ENCODE assay signal across 10 cellular contexts in the genomic region with DNA sequence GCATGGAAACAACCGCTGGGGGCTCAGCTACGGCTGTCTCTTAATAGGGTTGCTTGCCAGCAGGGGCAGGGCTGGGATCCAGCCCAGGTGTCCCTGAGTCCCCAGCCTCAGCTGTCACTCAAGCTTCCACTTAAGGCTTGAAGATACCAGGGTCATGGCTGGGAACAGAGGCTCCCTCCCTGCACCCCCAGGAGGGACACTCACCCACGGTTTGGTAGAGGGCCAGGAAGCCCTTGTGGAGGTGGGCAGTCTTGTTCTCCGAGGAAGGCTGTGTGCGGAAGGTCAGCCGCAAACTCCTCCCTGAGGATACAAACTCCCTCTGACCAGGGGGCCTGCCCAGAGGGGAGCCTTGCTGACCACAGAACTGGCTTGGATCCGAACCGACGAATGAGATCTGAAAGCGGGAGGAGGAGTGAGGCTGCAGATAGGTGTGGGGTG. TPM values are rescaled to one million over a fixed set of nuclear protein-coding genes. Genes with fewer than 3 reads are reported as not detected.
A peak's percentile ranks its signal among the peaks of the same experiment; 100 is the strongest.
DNase-seq lines count a peak whose midpoint lies in the region; ATAC-seq, FAIRE-seq and TF ChIP-seq lines count a peak whose summit lies in the region.
"Had no signal": no experiment of that assay in that cellular context is flagged by ENCODE, and none has a peak within 500 bp of the region (broad histone marks: within the 10 kb centered on the region; RNA-seq: fewer than 3 reads in every experiment).

No MANE protein-coding gene starts in this region.

- no peaks in the 10 kb centered on the region for H3K27me3 Mint-ChIP-seq in Calu3 (ENCODE audit: unreplicated experiment)
- H3K27me3 Mint-ChIP-seq: CD4-positive, alpha-beta T cell had no signal

- DNase-seq in HTR-8/SVneo (ENCODE audit: insufficient read length, low spot score) (no peak), adipocyte (ENCODE audit: low read depth) (no peak), Calu3 (no peak)
- DNase-seq: CD4-positive, alpha-beta T cell; dermis blood vessel endothelial cell; mesendoderm; substantia nigra had no signal

- H3K27ac Mint-ChIP-seq in Calu3 (ENCODE audit: unreplicated experiment), result no peak overlapping the region
- H3K27ac Mint-ChIP-seq: CD4-positive, alpha-beta T cell had no signal

- H3K36me3 Mint-ChIP-seq in Calu3 (ENCODE audit: insufficient read depth, unreplicated experiment), result peaks cover 10% of the 10 kb centered on the region

- H3K27me3 ChIP-seq in adipocyte (replicated peaks; ENCODE audit: control insufficient read depth, insufficient read depth, low read length), result no peaks in the 10 kb centered on the region
- no peaks in the 10 kb centered on the region for H3K27me3 ChIP-seq in neutrophil

- H3K4me1 Mint-ChIP-seq in Calu3 (ENCODE audit: low read depth, unreplicated experiment), result no peaks in the 10 kb centered on the region

- peak overlapping the region; percentile 67 for H3K9ac ChIP-seq in adipocyte (ENCODE audit: low read length)

- intact Hi-C loops in Calu3 (cut with micrococcal nuclease; ENCODE audit: unreplicated experiment), result no loop called here

- H3K9me3 ChIP-seq in adipocyte (ENCODE audit: control insufficient read depth, low read length), result no peaks in the 10 kb centered on the region
- no peaks in the 10 kb centered on the region for H3K9me3 ChIP-seq in neutrophil

- peak overlapping the region; percentile 41 for H3K27ac ChIP-seq in neutrophil
- H3K27ac ChIP-seq: SK-N-MC had no signal

- peaks cover 8% of the 10 kb centered on the region for H3K9me3 Mint-ChIP-seq in Calu3 (ENCODE audit: low read depth, unreplicated experiment)

- BruUV-seq in Calu3 (replicated peaks; lab: Mats Ljungman, UMichigan), result no TSS peak

- no peak overlapping the region for H3K4me3 ChIP-seq in adipocyte (ENCODE audit: low read length)
- H3K4me3 ChIP-seq in neutrophil (ENCODE audit: low read depth in 1 of 2, low read length in 1 of 2), result no peak overlapping the region
- H3K4me3 ChIP-seq: SK-N-MC had no signal

- H3K4me1 ChIP-seq in adipocyte (ENCODE audit: control insufficient read depth, insufficient read depth, low read length) (peaks cover 20% of the 10 kb centered on the region), neutrophil (ENCODE audit: control insufficient read depth in 1 of 2, insufficient read depth in 1 of 2, low read depth in 1 of 2, low read length in 1 of 2) (peaks cover 22 to 50% of the 10 kb centered on the region in 2 experiments)

- FAIRE-seq in HTR-8/SVneo (lab: Jason Lieb, UNC), result peak; percentile 80

- CTCF ChIA-PET in Calu3 (lab: Charles Lee), result no interaction called here

- TF ChIP-seq CTCF in neutrophil (IDR thresholded peaks at IDR 0.05), result no peak
- TF ChIP-seq CTCF in Calu3 (IDR thresholded peaks at IDR 0.05; ENCODE audit: unreplicated experiment), result no peak

- H3K4me3 Mint-ChIP-seq in Calu3 (ENCODE audit: low read depth, unreplicated experiment), result no peak overlapping the region
- H3K4me3 Mint-ChIP-seq: CD4-positive, alpha-beta T cell had no signal

- H3K36me3 ChIP-seq in adipocyte (ENCODE audit: control insufficient read depth, insufficient read depth, low read length, severe bottlenecking) (peaks cover 45% of the 10 kb centered on the region), neutrophil (peaks cover 80% of the 10 kb centered on the region)

- no peak for ATAC-seq in HG02798 (IDR thresholded peaks at IDR 0.05; ENCODE audit: poor library complexity, unreplicated experiment)

RNA-seq across cellular contexts. Expression of a gene that starts 7.3 kb away (rescaled TPM):
- total RNA-seq in Calu3 (2022), result 43.2 and 43.4 TPM in 2 replicates

RNA-seq across cellular contexts. Expression of a gene that starts 9.5 kb away (rescaled TPM):
- total RNA-seq in Calu3 (2022), result 7.6 and 7.9 TPM in 2 replicates

RNA-seq across cellular contexts. Expression of a gene that starts 27.0 kb away (rescaled TPM):
- total RNA-seq in Calu3 (2022), result 0.81 and 2.3 TPM in 2 replicates
- total RNA-seq: CD4-positive, alpha-beta T cell; dermis blood vessel endothelial cell had no signal

RNA-seq across cellular contexts. Expression of a gene that starts 28.5 kb away (rescaled TPM):
- 37.5 and 48.1 TPM in 2 replicates for total RNA-seq in Calu3 (2022)

RNA-seq across cellular contexts. Expression of a gene that starts 41.2 kb away (rescaled TPM):
- 7.1 and 9.7 TPM in 2 replicates for total RNA-seq in Calu3 (2022)
